ENCODE assay signal across 29 cellular contexts in the genomic region with DNA sequence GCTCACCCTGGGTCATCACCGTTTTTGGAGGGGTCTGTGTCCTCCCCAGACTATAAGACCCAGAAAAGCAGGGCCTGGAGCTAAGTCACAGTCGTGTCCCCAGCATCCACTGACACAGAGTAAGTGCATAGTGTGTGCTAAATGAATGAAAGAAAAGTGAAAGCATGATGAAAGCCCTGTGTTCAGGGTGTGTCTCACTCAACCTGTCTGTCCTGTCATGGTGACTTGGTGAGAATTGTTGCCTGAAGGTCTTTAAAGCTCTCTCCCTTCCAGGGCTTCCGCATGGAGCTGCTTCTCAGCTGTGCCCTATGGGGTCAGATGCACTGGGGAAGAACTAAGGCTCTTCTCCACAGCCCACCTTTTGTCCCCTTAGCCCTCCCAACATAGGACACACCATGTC. TPM values are rescaled to one million over a fixed set of nuclear protein-coding genes. Genes with fewer than 3 reads are reported as not detected.
DNase-seq lines count a peak whose midpoint lies in the region; ATAC-seq, FAIRE-seq and TF ChIP-seq lines count a peak whose summit lies in the region.
"Had no signal": no experiment of that assay in that cellular context is flagged by ENCODE, and none has a peak within 500 bp of the region (broad histone marks: within the 10 kb centered on the region; RNA-seq: fewer than 3 reads in every experiment).

No MANE protein-coding gene starts in this region.

- TF ChIP-seq CTCF in Calu3 (IDR thresholded peaks at IDR 0.05; ENCODE audit: unreplicated experiment) (no peak), bronchial epithelial cell (IDR thresholded peaks at IDR 0.05; ENCODE audit: insufficient read depth, low read length, severe bottlenecking) (no peak), mucosa of descending colon (IDR thresholded peaks at IDR 0.05) (no peak)

- H3K27me3 ChIP-seq in bronchial epithelial cell (ENCODE audit: control insufficient read depth, insufficient read depth, low read length): no peaks in the 10 kb centered on the region
- H3K27me3 ChIP-seq: MG63 had no signal

- CTCF ChIA-PET in Calu3 (lab: Charles Lee): interaction anchor here (0.6 kb wide), 2 partner anchors 131 to 248 kb away, joined by 3 read pairs; no protein-coding TSS in a partner anchor

- no TSS peak for BruUV-seq in Calu3 (replicated peaks; lab: Mats Ljungman, UMichigan)

- H3K36me3 ChIP-seq in bronchial epithelial cell (ENCODE audit: control insufficient read depth, insufficient read depth, low read length): no peaks in the 10 kb centered on the region
- no peaks in the 10 kb centered on the region for H3K36me3 ChIP-seq in mucosa of descending colon (ENCODE audit: low read depth)
- H3K36me3 ChIP-seq: MG63, sigmoid colon, suprapubic skin had no signal

- no peak overlapping the region for H3K4me3 Mint-ChIP-seq in Calu3 (ENCODE audit: low read depth, unreplicated experiment)
- H3K4me3 Mint-ChIP-seq: activated CD8-positive, alpha-beta T cell treated with anti-CD3 and anti-CD28 coated beads for 36 hours; central memory CD8-positive, alpha-beta T cell; mesothelial cell of epicardium had no signal

- peaks cover 36% of the 10 kb centered on the region for H3K27me3 Mint-ChIP-seq in Calu3 (ENCODE audit: unreplicated experiment)

- ATAC-seq in mucosa of descending colon: peak; percentile 90
- ATAC-seq in GM21447 (IDR thresholded peaks at IDR 0.05; ENCODE audit: unreplicated experiment): no peak
- ATAC-seq in HG03108 (IDR thresholded peaks at IDR 0.05; ENCODE audit: unreplicated experiment): no peak
- ATAC-seq: activated CD8-positive, alpha-beta T cell treated with anti-CD3 and anti-CD28 coated beads for 36 hours; left ventricle myocardium superior; naive thymus-derived CD4-positive, alpha-beta T cell; psoas muscle had no signal

- no peak overlapping the region for H3K4me3 ChIP-seq in bronchial epithelial cell (ENCODE audit: low read depth, low read length)
- H3K4me3 ChIP-seq in mucosa of descending colon: no peak overlapping the region
- H3K4me3 ChIP-seq: MG63, psoas muscle, sigmoid colon, suprapubic skin had no signal

- H3K9me3 ChIP-seq in mucosa of descending colon: no peaks in the 10 kb centered on the region
- H3K9me3 ChIP-seq: MG63, psoas muscle, sigmoid colon, suprapubic skin had no signal

- H3K4me1 ChIP-seq in mucosa of descending colon (ENCODE audit: low read depth): no peaks in the 10 kb centered on the region

- peaks cover 12% of the 10 kb centered on the region for H3K36me3 Mint-ChIP-seq in Calu3 (ENCODE audit: insufficient read depth, unreplicated experiment)
- H3K36me3 Mint-ChIP-seq: mesothelial cell of epicardium; naive thymus-derived CD4-positive, alpha-beta T cell had no signal

- H3K9me3 Mint-ChIP-seq in Calu3 (ENCODE audit: low read depth, unreplicated experiment): no peaks in the 10 kb centered on the region
- H3K9me3 Mint-ChIP-seq: activated CD8-positive, alpha-beta T cell treated with anti-CD3 and anti-CD28 coated beads for 36 hours; central memory CD8-positive, alpha-beta T cell; mesothelial cell of epicardium; naive thymus-derived CD4-positive, alpha-beta T cell had no signal

- FAIRE-seq in bronchial epithelial cell (lab: Jason Lieb, UNC): peak; percentile 95
- FAIRE-seq: endometrium had no signal

- peak; percentile 50 for DNase-seq in Calu3
- peak; percentile 58 for DNase-seq in LoVo (ENCODE audit: low spot score)
- DNase-seq in bronchial epithelial cell (ENCODE audit: low read depth): peak; percentile 49
- peak in 1 of 3 donors; percentile 17 for DNase-seq in mucosa of descending colon
- DNase-seq in NCI-H1105 (lab: John Stamatoyannopoulos, UW): no peak
- DNase-seq: activated CD8-positive, alpha-beta T cell treated with anti-CD3 and anti-CD28 coated beads for 36 hours; activated effector memory CD4-positive, alpha-beta T cell treated with Interleukin-2 at 50 U/mL for 16 hours; GOT3; left ventricle myocardium superior; MG63; naive thymus-derived CD4-positive, alpha-beta T cell; NCI-H1417; NCI-H2107; NCI-H446; nucleus accumbens; psoas muscle; sigmoid colon; stimulated activated CD4-positive, alpha-beta T cell treated with anti-CD3 and anti-CD28 coated beads, Interleukin-15, amount 100 ng/mL, for 24 hours; stimulated activated naive CD4-positive, alpha-beta T cell; T1000 had no signal

- no peak overlapping the region for H3K27ac Mint-ChIP-seq in Calu3 (ENCODE audit: unreplicated experiment)
- H3K27ac Mint-ChIP-seq: activated CD8-positive, alpha-beta T cell treated with anti-CD3 and anti-CD28 coated beads for 36 hours; mesothelial cell of epicardium had no signal

- H3K4me1 Mint-ChIP-seq in Calu3 (ENCODE audit: low read depth, unreplicated experiment): peaks cover 48% of the 10 kb centered on the region

- intact Hi-C loops in Calu3 (cut with micrococcal nuclease; ENCODE audit: unreplicated experiment) (no loop called here), mucosa of descending colon (cut with DNase I, micrococcal nuclease) (no loop called here)

RNA-seq across cellular contexts. Expression of gene IGFL1, which starts 20.5 kb away (rescaled TPM):
- total RNA-seq in Calu3 (2022) (not detected in 2 replicates), bronchial epithelial cell (not detected in 2 replicates), mucosa of descending colon (not detected)
- total RNA-seq: activated CD8-positive, alpha-beta T cell treated with anti-CD3 and anti-CD28 coated beads for 36 hours; dermis microvascular lymphatic vessel endothelial cell; glomerular endothelial cell; left ventricle myocardium superior; naive thymus-derived CD4-positive, alpha-beta T cell; psoas muscle; sigmoid colon; suprapubic skin; urinary bladder had no signal
